Comparison of ENCODE assay signal across 1 cellular context in genomic region chr3:156957715-156958114, GRCh38.
TF ChIP-seq lines count a peak whose summit lies in the region.

No MANE protein-coding gene starts in this region.

TF ChIP-seq in GM12878, 131 proteins besides CTCF, POLR2A, EP300 and RAD21 (continued from another document and continues in another):
- TF ChIP-seq ETV6 (conservative IDR thresholded peaks at IDR 0.05 in 1 of 2, IDR thresholded peaks at IDR 0.05 in 1 of 2; ENCODE audit: borderline replicate concordance in 1 of 2, low read depth in 1 of 2) = no peak
- TF ChIP-seq NBN (IDR thresholded peaks at IDR 0.05) = no peak
- TF ChIP-seq SRF (IDR thresholded peaks at IDR 0.05; ENCODE audit: low read depth in 2 of 2, low read length in 2 of 2) = no peak
- TF ChIP-seq CUX1 (IDR thresholded peaks at IDR 0.05; ENCODE audit: insufficient replicate concordance, low read depth, low read length) = no peak
- no peak; the same call in 1 of the 2 replicates for TF ChIP-seq ZBED1 (IDR thresholded peaks at IDR 0.05; ENCODE audit: borderline replicate concordance)
- TF ChIP-seq SUZ12 (IDR thresholded peaks at IDR 0.05; ENCODE audit: unreplicated experiment) = no peak
- TF ChIP-seq RCOR1 (conservative IDR thresholded peaks at IDR 0.05; ENCODE audit: low read depth, low read length) = no peak
- TF ChIP-seq SMC3 (IDR thresholded peaks at IDR 0.05; ENCODE audit: borderline replicate concordance, low read length) = no peak
- TF ChIP-seq, protein P1, sequence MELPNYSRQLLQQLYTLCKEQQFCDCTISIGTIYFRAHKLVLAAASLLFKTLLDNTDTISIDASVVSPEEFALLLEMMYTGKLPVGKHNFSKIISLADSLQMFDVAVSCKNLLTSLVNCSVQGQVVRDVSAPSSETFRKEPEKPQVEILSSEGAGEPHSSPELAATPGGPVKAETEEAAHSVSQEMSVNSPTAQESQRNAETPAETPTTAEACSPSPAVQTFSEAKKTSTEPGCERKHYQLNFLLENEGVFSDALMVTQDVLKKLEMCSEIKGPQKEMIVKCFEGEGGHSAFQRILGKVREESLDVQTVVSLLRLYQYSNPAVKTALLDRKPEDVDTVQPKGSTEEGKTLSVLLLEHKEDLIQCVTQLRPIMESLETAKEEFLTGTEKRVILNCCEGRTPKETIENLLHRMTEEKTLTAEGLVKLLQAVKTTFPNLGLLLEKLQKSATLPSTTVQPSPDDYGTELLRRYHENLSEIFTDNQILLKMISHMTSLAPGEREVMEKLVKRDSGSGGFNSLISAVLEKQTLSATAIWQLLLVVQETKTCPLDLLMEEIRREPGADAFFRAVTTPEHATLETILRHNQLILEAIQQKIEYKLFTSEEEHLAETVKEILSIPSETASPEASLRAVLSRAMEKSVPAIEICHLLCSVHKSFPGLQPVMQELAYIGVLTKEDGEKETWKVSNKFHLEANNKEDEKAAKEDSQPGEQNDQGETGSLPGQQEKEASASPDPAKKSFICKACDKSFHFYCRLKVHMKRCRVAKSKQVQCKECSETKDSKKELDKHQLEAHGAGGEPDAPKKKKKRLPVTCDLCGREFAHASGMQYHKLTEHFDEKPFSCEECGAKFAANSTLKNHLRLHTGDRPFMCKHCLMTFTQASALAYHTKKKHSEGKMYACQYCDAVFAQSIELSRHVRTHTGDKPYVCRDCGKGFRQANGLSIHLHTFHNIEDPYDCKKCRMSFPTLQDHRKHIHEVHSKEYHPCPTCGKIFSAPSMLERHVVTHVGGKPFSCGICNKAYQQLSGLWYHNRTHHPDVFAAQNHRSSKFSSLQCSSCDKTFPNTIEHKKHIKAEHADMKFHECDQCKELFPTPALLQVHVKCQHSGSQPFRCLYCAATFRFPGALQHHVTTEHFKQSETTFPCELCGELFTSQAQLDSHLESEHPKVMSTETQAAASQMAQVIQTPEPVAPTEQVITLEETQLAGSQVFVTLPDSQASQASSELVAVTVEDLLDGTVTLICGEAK (IDR thresholded peaks at IDR 0.05; ENCODE audit: borderline replicate concordance) = no peak
- no peak for TF ChIP-seq ASH2L (IDR thresholded peaks at IDR 0.05; ENCODE audit: borderline replicate concordance, low read depth)
- TF ChIP-seq JUNB (IDR thresholded peaks at IDR 0.05) = peak; percentile 86
- no peak for TF ChIP-seq ZNF687 (IDR thresholded peaks at IDR 0.05)
- TF ChIP-seq CREB1 (IDR thresholded peaks at IDR 0.05; ENCODE audit: low read depth) = peak; percentile 34; the same call in 1 of the 2 replicates
- TF ChIP-seq CBX5 (IDR thresholded peaks at IDR 0.05; ENCODE audit: low read depth) = no peak
- TF ChIP-seq, protein P2, sequence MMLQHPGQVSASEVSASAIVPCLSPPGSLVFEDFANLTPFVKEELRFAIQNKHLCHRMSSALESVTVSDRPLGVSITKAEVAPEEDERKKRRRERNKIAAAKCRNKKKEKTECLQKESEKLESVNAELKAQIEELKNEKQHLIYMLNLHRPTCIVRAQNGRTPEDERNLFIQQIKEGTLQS (IDR thresholded peaks at IDR 0.05; ENCODE audit: borderline replicate concordance, extremely low read depth, low read depth, low read length) = no peak
- no peak for TF ChIP-seq NR2C1 (IDR thresholded peaks at IDR 0.05)
- TF ChIP-seq GABPA (IDR thresholded peaks at IDR 0.05; ENCODE audit: low read depth) = no peak
- no peak for TF ChIP-seq NFYA (IDR thresholded peaks at IDR 0.05; ENCODE audit: borderline replicate concordance, low read depth, low read length)
- TF ChIP-seq PAX8 (IDR thresholded peaks at IDR 0.05) = no peak
- no peak for TF ChIP-seq FOXK2 (IDR thresholded peaks at IDR 0.05)
- no peak for TF ChIP-seq IKZF1 (conservative IDR thresholded peaks at IDR 0.05)
- no peak for TF ChIP-seq RB1 (IDR thresholded peaks at IDR 0.05; ENCODE audit: borderline replicate concordance)
- no peak for TF ChIP-seq HDAC6 (IDR thresholded peaks at IDR 0.05; ENCODE audit: unreplicated experiment)
- no peak for TF ChIP-seq ZNF384 (IDR thresholded peaks at IDR 0.05; ENCODE audit: borderline replicate concordance, low read depth, low read length)
- TF ChIP-seq MTA2 (IDR thresholded peaks at IDR 0.05; ENCODE audit: low read depth) = peak; percentile 80
- peak; percentile 53; the same call in 1 of the 2 replicates for TF ChIP-seq ZNF24 (IDR thresholded peaks at IDR 0.05)
- TF ChIP-seq ZNF622 (IDR thresholded peaks at IDR 0.05) = no peak
- no peak for TF ChIP-seq HDAC2 (IDR thresholded peaks at IDR 0.05)
- no peak for TF ChIP-seq IRF3 (IDR thresholded peaks at IDR 0.05)
- TF ChIP-seq SREBF1 (IDR thresholded peaks at IDR 0.05; ENCODE audit: low read length) = no peak
- TF ChIP-seq CBFB (IDR thresholded peaks at IDR 0.05; ENCODE audit: low read depth) = no peak
- TF ChIP-seq RELB (IDR thresholded peaks at IDR 0.05; ENCODE audit: low read depth) = no peak; the same call in 1 of the 2 replicates
- TF ChIP-seq, protein P3, sequence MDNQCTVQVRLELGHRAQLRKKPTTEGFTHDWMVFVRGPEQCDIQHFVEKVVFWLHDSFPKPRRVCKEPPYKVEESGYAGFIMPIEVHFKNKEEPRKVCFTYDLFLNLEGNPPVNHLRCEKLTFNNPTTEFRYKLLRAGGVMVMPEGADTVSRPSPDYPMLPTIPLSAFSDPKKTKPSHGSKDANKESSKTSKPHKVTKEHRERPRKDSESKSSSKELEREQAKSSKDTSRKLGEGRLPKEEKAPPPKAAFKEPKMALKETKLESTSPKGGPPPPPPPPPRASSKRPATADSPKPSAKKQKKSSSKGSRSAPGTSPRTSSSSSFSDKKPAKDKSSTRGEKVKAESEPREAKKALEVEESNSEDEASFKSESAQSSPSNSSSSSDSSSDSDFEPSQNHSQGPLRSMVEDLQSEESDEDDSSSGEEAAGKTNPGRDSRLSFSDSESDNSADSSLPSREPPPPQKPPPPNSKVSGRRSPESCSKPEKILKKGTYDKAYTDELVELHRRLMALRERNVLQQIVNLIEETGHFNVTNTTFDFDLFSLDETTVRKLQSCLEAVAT (IDR thresholded peaks at IDR 0.05) = no peak
- TF ChIP-seq SUPT20H (IDR thresholded peaks at IDR 0.05; ENCODE audit: borderline replicate concordance, control insufficient read depth, low read depth, low read length) = no peak
- TF ChIP-seq MYC (IDR thresholded peaks at IDR 0.05; ENCODE audit: insufficient read depth, insufficient read length, insufficient replicate concordance, low read length, severe bottlenecking) = no peak
- TF ChIP-seq BMI1 (IDR thresholded peaks at IDR 0.05; ENCODE audit: borderline replicate concordance) = peak; percentile 23; the same call in 1 of the 2 replicates
- TF ChIP-seq KAT2A (conservative IDR thresholded peaks at IDR 0.05; ENCODE audit: control insufficient read depth, low read depth, low read length) = no peak
- TF ChIP-seq BCL11A (IDR thresholded peaks at IDR 0.05; ENCODE audit: low read depth, low read length) = 0 out of 2 replicates have a peak, but pooled peaks have one; percentile 37
- TF ChIP-seq, protein P4, sequence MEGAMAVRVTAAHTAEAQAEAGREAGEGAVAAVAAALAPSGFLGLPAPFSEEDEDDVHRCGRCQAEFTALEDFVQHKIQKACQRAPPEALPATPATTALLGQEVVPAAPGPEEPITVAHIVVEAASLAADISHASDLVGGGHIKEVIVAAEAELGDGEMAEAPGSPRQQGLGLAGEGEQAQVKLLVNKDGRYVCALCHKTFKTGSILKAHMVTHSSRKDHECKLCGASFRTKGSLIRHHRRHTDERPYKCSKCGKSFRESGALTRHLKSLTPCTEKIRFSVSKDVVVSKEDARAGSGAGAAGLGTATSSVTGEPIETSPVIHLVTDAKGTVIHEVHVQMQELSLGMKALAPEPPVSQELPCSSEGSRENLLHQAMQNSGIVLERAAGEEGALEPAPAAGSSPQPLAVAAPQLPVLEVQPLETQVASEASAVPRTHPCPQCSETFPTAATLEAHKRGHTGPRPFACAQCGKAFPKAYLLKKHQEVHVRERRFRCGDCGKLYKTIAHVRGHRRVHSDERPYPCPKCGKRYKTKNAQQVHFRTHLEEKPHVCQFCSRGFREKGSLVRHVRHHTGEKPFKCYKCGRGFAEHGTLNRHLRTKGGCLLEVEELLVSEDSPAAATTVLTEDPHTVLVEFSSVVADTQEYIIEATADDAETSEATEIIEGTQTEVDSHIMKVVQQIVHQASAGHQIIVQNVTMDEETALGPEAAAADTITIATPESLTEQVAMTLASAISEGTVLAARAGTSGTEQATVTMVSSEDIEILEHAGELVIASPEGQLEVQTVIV (IDR thresholded peaks at IDR 0.05; ENCODE audit: borderline replicate concordance, partially characterized antibody) = no peak
- no peak for TF ChIP-seq ZSCAN29 (IDR thresholded peaks at IDR 0.05)
- TF ChIP-seq PAX5 (IDR thresholded peaks at IDR 0.05; ENCODE audit: borderline replicate concordance, low read depth, low read length) = peak; percentile 86
- TF ChIP-seq GATAD2B (conservative IDR thresholded peaks at IDR 0.05; ENCODE audit: low read depth) = no peak
- TF ChIP-seq EZH2 (IDR thresholded peaks at IDR 0.05; ENCODE audit: borderline replicate concordance, control insufficient read depth, low read depth, low read length) = no peak
- no peak for TF ChIP-seq ZZZ3 (IDR thresholded peaks at IDR 0.05; ENCODE audit: control insufficient read depth, insufficient read length, low read depth)
